20 cellular contexts compared by ENCODE assay signal in genomic region chr5:153781325-153781724, GRCh38.
DNase-seq lines count a peak whose midpoint lies in the region; ATAC-seq, FAIRE-seq and TF ChIP-seq lines count a peak whose summit lies in the region.
"Had no signal": no experiment of that assay in that cellular context is flagged by ENCODE, and none has a peak within 500 bp of the region (broad histone marks: within the 10 kb centered on the region; RNA-seq: fewer than 3 reads in every experiment).

No MANE protein-coding gene starts in this region.

- no peak overlapping the region for H3K4me3 Mint-ChIP-seq in WTC11
- H3K4me3 Mint-ChIP-seq in activated CD8-positive, alpha-beta T cell treated with anti-CD3 and anti-CD28 coated beads for 36 hours: no peak overlapping the region
- H3K4me3 Mint-ChIP-seq in mesothelial cell of epicardium: no peak overlapping the region
- H3K4me3 Mint-ChIP-seq: B cell; CD4-positive, CD25-positive, alpha-beta regulatory T cell had no signal

- H3K4me1 ChIP-seq in liver (ENCODE audit: control insufficient read depth in 4 of 4, insufficient read depth in 4 of 4, low read length in 3 of 4) (no peaks in the 10 kb centered on the region), HepG2 (ENCODE audit: insufficient read depth, low read length) (no peaks in the 10 kb centered on the region), testis (no peaks in the 10 kb centered on the region)

- H3K36me3 ChIP-seq in liver (ENCODE audit: control insufficient read depth in 4 of 4, insufficient read depth in 3 of 4, low read depth in 1 of 4, low read length in 3 of 4) (no peaks in the 10 kb centered on the region), HepG2 (replicated peaks in 1 of 2; ENCODE audit: control insufficient read depth in 1 of 2, insufficient read depth in 2 of 2, low read length in 2 of 2) (no peaks in the 10 kb centered on the region), testis (ENCODE audit: low read depth, missing control alignments) (no peaks in the 10 kb centered on the region)

- H3K4me1 Mint-ChIP-seq in WTC11 (peaks cover 43% of the 10 kb centered on the region), mesothelial cell of epicardium (peaks cover 15% of the 10 kb centered on the region)
- H3K4me1 Mint-ChIP-seq in activated CD8-positive, alpha-beta T cell treated with anti-CD3 and anti-CD28 coated beads for 36 hours (ENCODE audit: low read depth): no peaks in the 10 kb centered on the region
- H3K4me1 Mint-ChIP-seq: B cell; CD4-positive, CD25-positive, alpha-beta regulatory T cell had no signal

- ATAC-seq in HepG2 (no peak), WTC11 (peak; percentile 5; the same call in 1 of the 2 replicates)
- ATAC-seq in activated CD8-positive, alpha-beta T cell treated with anti-CD3 and anti-CD28 coated beads for 36 hours: no peak
- ATAC-seq: PC-3 had no signal

- no peak overlapping the region for H2AFZ ChIP-seq in HepG2 (ENCODE audit: low read length)

- H3K27me3 ChIP-seq in liver (ENCODE audit: control insufficient read depth in 4 of 4, insufficient read depth in 4 of 4, low read length in 3 of 4) (peaks cover 0 to 5% (median 1%) of the 10 kb centered on the region in 4 donors), HepG2 (ENCODE audit: control insufficient read depth in 1 of 2, insufficient read depth in 2 of 2, low read length in 2 of 2) (no peaks in the 10 kb centered on the region), testis (no peaks in the 10 kb centered on the region)

- 8% methylated on average over 2 of the region's 2 CpGs for WGBS in liver
- WGBS in HepG2 (ENCODE audit: low lambda C conversion rate): 2% methylated on average over 2 of the region's 2 CpGs
- 49 to 59% methylated on average over 2 of the region's 2 CpGs for WGBS in testis, 2 donors

- intact Hi-C loops in HepG2 (cut with micrococcal nuclease; ENCODE audit: unreplicated experiment): no loop called here
- intact Hi-C loops in activated CD8-positive, alpha-beta T cell treated with anti-CD3 and anti-CD28 coated beads for 36 hours (cut with micrococcal nuclease): no loop called here
- intact Hi-C loops in testis (cut with DNase I; ENCODE audit: low total_unique reads): no loop called here

- no peak for FAIRE-seq in HepG2 (lab: Jason Lieb, UNC)

- H3K27ac ChIP-seq in liver (ENCODE audit: low read depth in 1 of 2, low read length in 2 of 2): no peak overlapping the region
- no peak overlapping the region for H3K27ac ChIP-seq in HepG2 (ENCODE audit: extremely low read length, insufficient read depth, low read length)
- H3K27ac ChIP-seq in testis: no peak overlapping the region
- H3K27ac ChIP-seq: 22Rv1, RWPE1 had no signal

- no TSS peak for BruUV-seq in HepG2 (replicated peaks; lab: Mats Ljungman, UMichigan)

- TF ChIP-seq RAD21 in liver (IDR thresholded peaks at IDR 0.05) (no peak), HepG2 (CRISPR knock-in tag; IDR thresholded peaks at IDR 0.05) (no peak)

- POLR2A ChIA-PET in HepG2 (lab: Yijun Ruan, JAX): no interaction called here
- POLR2A ChIA-PET in WTC11 (lab: Charles Lee): no interaction called here
- POLR2A ChIA-PET in activated CD8-positive, alpha-beta T cell treated with anti-CD3 and anti-CD28 coated beads for 36 hours (lab: Charles Lee): no interaction called here

- TF ChIP-seq CTCF in liver (IDR thresholded peaks at IDR 0.05; ENCODE audit: low read depth, low read length, missing input control) (no peak), HepG2 (CRISPR knock-in tag; IDR thresholded peaks at IDR 0.05) (no peak), WTC11 (IDR thresholded peaks at IDR 0.05) (no peak), mesothelial cell of epicardium (IDR thresholded peaks at IDR 0.05; ENCODE audit: unreplicated experiment) (no peak), testis (IDR thresholded peaks at IDR 0.05) (no peak)
- TF ChIP-seq CTCF in activated CD8-positive, alpha-beta T cell treated with anti-CD3 and anti-CD28 coated beads for 36 hours (IDR thresholded peaks at IDR 0.05): no peak

- H3K9me3 ChIP-seq in liver (ENCODE audit: control insufficient read depth in 4 of 4, low read length in 3 of 4) (no peaks in the 10 kb centered on the region), HepG2 (ENCODE audit: low read length) (no peaks in the 10 kb centered on the region), testis (no peaks in the 10 kb centered on the region)

- TF ChIP-seq POLR2A in HepG2 (IDR thresholded peaks at IDR 0.05; ENCODE audit: insufficient read depth in 1 of 2, low read depth in 2 of 2, low read length in 2 of 2): no peak
- TF ChIP-seq POLR2A in testis (IDR thresholded peaks at IDR 0.05): no peak

- CTCF ChIA-PET in HepG2 (lab: Yijun Ruan, JAX; ENCODE audit: low intra/inter-chr PET ratio, low total read pairs) (no interaction called here), WTC11 (lab: Charles Lee) (interaction anchor here (1.3 kb wide), 1 partner anchor 183 kb away, joined by 5 read pairs; no protein-coding TSS in a partner anchor)
- CTCF ChIA-PET in activated CD8-positive, alpha-beta T cell treated with anti-CD3 and anti-CD28 coated beads for 36 hours (lab: Charles Lee): no interaction called here

- H4K20me1 ChIP-seq in HepG2 (ENCODE audit: insufficient read depth, low read length): no peaks in the 10 kb centered on the region

- DNase-seq in HepG2 (ENCODE audit: low spot score): no peak
- no peak for DNase-seq in WTC11 (ENCODE audit: low spot score)
- DNase-seq in lung microvascular endothelial cell (ENCODE audit: low read depth in 2 of 2): peak; percentile 40 to 60
- DNase-seq in activated CD8-positive, alpha-beta T cell treated with anti-CD3 and anti-CD28 coated beads for 36 hours: no peak
- no peak for DNase-seq in mesothelial cell of epicardium (ENCODE audit: low spot score in 2 of 2, unreplicated experiment in 2 of 2)
- DNase-seq in testis: no peak
- DNase-seq in ACHN: no peak
- DNase-seq: CD4-positive, CD25-positive, alpha-beta regulatory T cell; COR-L47; GF-D8; NCI-H1417; NCI-H187; NCI-H2107; NCI-H510A; PC-3; SIG-M5 had no signal

- TF ChIP-seq EP300 in HepG2 (IDR thresholded peaks at IDR 0.05; ENCODE audit: low read depth in 2 of 2, low read length in 2 of 2) (no peak), HepG2 (CRISPR knock-in tag; IDR thresholded peaks at IDR 0.05; ENCODE audit: borderline replicate concordance) (no peak)

- no peak overlapping the region for H3K4me3 ChIP-seq in liver (ENCODE audit: low read depth in 1 of 3, low read length in 3 of 3)
- no peak overlapping the region for H3K4me3 ChIP-seq in HepG2 (replicated peaks in 1 of 3; ENCODE audit: insufficient read depth in 1 of 3, low read depth in 2 of 3, low read length in 3 of 3)
- H3K4me3 ChIP-seq in testis: no peak overlapping the region

- H3K9me3 Mint-ChIP-seq in WTC11 (no peaks in the 10 kb centered on the region), mesothelial cell of epicardium (no peaks in the 10 kb centered on the region)
- H3K9me3 Mint-ChIP-seq in activated CD8-positive, alpha-beta T cell treated with anti-CD3 and anti-CD28 coated beads for 36 hours: no peaks in the 10 kb centered on the region

- no peak overlapping the region for H3K4me2 ChIP-seq in HepG2 (ENCODE audit: low read depth, low read length)

- H3K9ac ChIP-seq in liver (ENCODE audit: low read depth in 1 of 2, low read length in 2 of 2) (no peak overlapping the region), HepG2 (ENCODE audit: insufficient read depth, low read depth, low read length) (no peak overlapping the region)

- peak overlapping the region; percentile 57 for H3K27ac Mint-ChIP-seq in WTC11
- no peak overlapping the region for H3K27ac Mint-ChIP-seq in activated CD8-positive, alpha-beta T cell treated with anti-CD3 and anti-CD28 coated beads for 36 hours
- H3K27ac Mint-ChIP-seq in mesothelial cell of epicardium: no peak overlapping the region
- H3K27ac Mint-ChIP-seq: B cell; CD4-positive, CD25-positive, alpha-beta regulatory T cell had no signal

- H3K79me2 ChIP-seq in HepG2 (ENCODE audit: insufficient read depth, low read length): no peaks in the 10 kb centered on the region

- in situ Hi-C loops in HepG2 (cut with HindIII; ENCODE audit: extremely low pct_ligation_motif_present, low pct_unique_long_range_greater_than_20kb): no loop called here
- in situ Hi-C loops in ACHN (cut with HindIII; ENCODE audit: low pct_ligation_motif_present, low pct_unique_long_range_greater_than_20kb, low sequenced_read_pairs): no loop called here

- H3K27me3 Mint-ChIP-seq in WTC11 (ENCODE audit: low read depth): no peaks in the 10 kb centered on the region
- peaks cover 2% of the 10 kb centered on the region for H3K27me3 Mint-ChIP-seq in activated CD8-positive, alpha-beta T cell treated with anti-CD3 and anti-CD28 coated beads for 36 hours
- H3K27me3 Mint-ChIP-seq in mesothelial cell of epicardium (ENCODE audit: low read depth): peaks cover 2% of the 10 kb centered on the region
- H3K27me3 Mint-ChIP-seq: CD4-positive, CD25-positive, alpha-beta regulatory T cell had no signal

- H3K36me3 Mint-ChIP-seq in WTC11: no peaks in the 10 kb centered on the region
- H3K36me3 Mint-ChIP-seq in activated CD8-positive, alpha-beta T cell treated with anti-CD3 and anti-CD28 coated beads for 36 hours (ENCODE audit: low read depth): no peaks in the 10 kb centered on the region
- no peaks in the 10 kb centered on the region for H3K36me3 Mint-ChIP-seq in mesothelial cell of epicardium
- H3K36me3 Mint-ChIP-seq: CD4-positive, CD25-positive, alpha-beta regulatory T cell had no signal

TF ChIP-seq in liver, 16 proteins besides CTCF, POLR2A, EP300 and RAD21:
- TF ChIP-seq JUND (IDR thresholded peaks at IDR 0.05) (no peak), NR2F2 (IDR thresholded peaks at IDR 0.05) (peak; percentile 45)

TF ChIP-seq in HepG2, 621 proteins besides CTCF, POLR2A, EP300 and RAD21:
- TF ChIP-seq ZNF205 (CRISPR knock-in tag; IDR thresholded peaks at IDR 0.05) (no peak), ZNF589 (CRISPR knock-in tag; conservative IDR thresholded peaks at IDR 0.05) (no peak), TEAD2 (CRISPR knock-in tag; IDR thresholded peaks at IDR 0.05) (no peak)

TF ChIP-seq in WTC11, 78 proteins besides CTCF, POLR2A, EP300 and RAD21 (continues in another document):
- TF ChIP-seq NFATC4 (CRISPR knock-in tag; IDR thresholded peaks at IDR 0.05) (no peak), ERG (CRISPR knock-in tag; IDR thresholded peaks at IDR 0.05) (no peak), ZNF232 (CRISPR knock-in tag; IDR thresholded peaks at IDR 0.05) (no peak), CBFB (CRISPR knock-in tag; IDR thresholded peaks at IDR 0.05; ENCODE audit: low read depth) (no peak), SP1 (CRISPR knock-in tag; conservative IDR thresholded peaks at IDR 0.05) (no peak)

Comparison
In these comparisons a context has a peak if more than half of its experiments do, and no peak if none do; other contexts are left out.
1. DNase-seq: peak in lung microvascular endothelial cell (2 of 2); none in HepG2 (single experiment), WTC11 (single experiment), activated CD8-positive, alpha-beta T cell treated with anti-CD3 and anti-CD28 coated beads for 36 hours (single experiment), mesothelial cell of epicardium (0 of 2), testis (single experiment) and ACHN (single experiment).